ENCODE assay signal across 1 cellular context in genomic region chr16:84593825-84594724, GRCh38.
TF ChIP-seq lines count a peak whose summit lies in the region.

No MANE protein-coding gene starts in this region.

TF ChIP-seq in K562, 482 proteins besides CTCF, POLR2A, EP300 and RAD21 (continued from another document and continues in another):
- TF ChIP-seq ARID3A (IDR thresholded peaks at IDR 0.05; ENCODE audit: borderline replicate concordance, low read depth, low read length) (no peak), COPS2 (conservative IDR thresholded peaks at IDR 0.05) (no peak), ZC3H11A (IDR thresholded peaks at IDR 0.05; ENCODE audit: low read depth, low read length) (no peak), ZFX (CRISPR knock-in tag; IDR thresholded peaks at IDR 0.05) (0 out of 2 replicates have a peak, but pooled peaks have one; percentile 8), SRSF9 (IDR thresholded peaks at IDR 0.05; ENCODE audit: borderline replicate concordance, low read depth, low read length) (no peak), GTF2A2 (tag; IDR thresholded peaks at IDR 0.05) (no peak), ZNF57 (CRISPR knock-in tag; IDR thresholded peaks at IDR 0.05) (no peak), KHSRP (IDR thresholded peaks at IDR 0.05) (no peak), MTA1 (IDR thresholded peaks at IDR 0.05; ENCODE audit: borderline replicate concordance) (peak; percentile 87), ZNF717 (CRISPR knock-in tag; IDR thresholded peaks at IDR 0.05) (no peak), ZNF445 (CRISPR knock-in tag; IDR thresholded peaks at IDR 0.05; ENCODE audit: low read depth) (no peak), OTX1 (CRISPR knock-in tag; IDR thresholded peaks at IDR 0.05) (peak; percentile 33; the same call in 1 of the 2 replicates), ZNF41 (CRISPR knock-in tag; conservative IDR thresholded peaks at IDR 0.05) (no peak; the same call in 1 of the 2 replicates), ASH1L (IDR thresholded peaks at IDR 0.05; ENCODE audit: borderline replicate concordance, low read depth, partially characterized antibody) (no peak), JUN (IDR thresholded peaks at IDR 0.05; ENCODE audit: borderline replicate concordance, low read depth, low read length) (0 out of 2 replicates have a peak, but pooled peaks have one; percentile 32), JUN (CRISPR knock-in tag; IDR thresholded peaks at IDR 0.05; ENCODE audit: borderline replicate concordance) (no peak), ZBTB2 (IDR thresholded peaks at IDR 0.05) (no peak; the same call in 1 of the 2 replicates), ATF7 (IDR thresholded peaks at IDR 0.05) (peak; percentile 93), PTTG1 (tag; IDR thresholded peaks at IDR 0.05; ENCODE audit: low read depth) (no peak), ZBTB1 (CRISPR knock-in tag; IDR thresholded peaks at IDR 0.05; ENCODE audit: borderline replicate concordance, low read depth) (no peak), STAT5A (IDR thresholded peaks at IDR 0.05; ENCODE audit: borderline replicate concordance, low read length) (0 out of 2 replicates have a peak, but pooled peaks have one; percentile 39), EP400 (IDR thresholded peaks at IDR 0.05) (peak; percentile 90), STAT5B (CRISPR knock-in tag; IDR thresholded peaks at IDR 0.05) (no peak), CAMTA2 (CRISPR knock-in tag; conservative IDR thresholded peaks at IDR 0.05) (no peak), TEAD2 (tag; IDR thresholded peaks at IDR 0.05) (peak; percentile 34; the same call in 1 of the 2 replicates), HDAC2 (IDR thresholded peaks at IDR 0.05) (peak; percentile 97), MAFK (IDR thresholded peaks at IDR 0.05; ENCODE audit: low read length) (no peak; the same call in 1 of the 2 replicates), ZNF518B (CRISPR knock-in tag; IDR thresholded peaks at IDR 0.05) (no peak), ZNF408 (CRISPR knock-in tag; IDR thresholded peaks at IDR 0.05; ENCODE audit: low read depth) (no peak), IRF2 (CRISPR knock-in tag; IDR thresholded peaks at IDR 0.05) (no peak), LEF1 (IDR thresholded peaks at IDR 0.05) (peak; percentile 94), THRA (IDR thresholded peaks at IDR 0.05) (no peak), MEIS2 (IDR thresholded peaks at IDR 0.05; ENCODE audit: partially characterized antibody) (peak; percentile 99), THRAP3 (IDR thresholded peaks at IDR 0.05; ENCODE audit: borderline replicate concordance) (no peak)
- TF ChIP-seq, protein P1, sequence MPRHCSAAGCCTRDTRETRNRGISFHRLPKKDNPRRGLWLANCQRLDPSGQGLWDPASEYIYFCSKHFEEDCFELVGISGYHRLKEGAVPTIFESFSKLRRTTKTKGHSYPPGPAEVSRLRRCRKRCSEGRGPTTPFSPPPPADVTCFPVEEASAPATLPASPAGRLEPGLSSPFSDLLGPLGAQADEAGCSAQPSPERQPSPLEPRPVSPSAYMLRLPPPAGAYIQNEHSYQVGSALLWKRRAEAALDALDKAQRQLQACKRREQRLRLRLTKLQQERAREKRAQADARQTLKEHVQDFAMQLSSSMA (CRISPR knock-in tag; IDR thresholded peaks at IDR 0.05), result no peak
- TF ChIP-seq, protein P2, sequence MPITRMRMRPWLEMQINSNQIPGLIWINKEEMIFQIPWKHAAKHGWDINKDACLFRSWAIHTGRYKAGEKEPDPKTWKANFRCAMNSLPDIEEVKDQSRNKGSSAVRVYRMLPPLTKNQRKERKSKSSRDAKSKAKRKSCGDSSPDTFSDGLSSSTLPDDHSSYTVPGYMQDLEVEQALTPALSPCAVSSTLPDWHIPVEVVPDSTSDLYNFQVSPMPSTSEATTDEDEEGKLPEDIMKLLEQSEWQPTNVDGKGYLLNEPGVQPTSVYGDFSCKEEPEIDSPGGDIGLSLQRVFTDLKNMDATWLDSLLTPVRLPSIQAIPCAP (CRISPR knock-in tag; IDR thresholded peaks at IDR 0.05; ENCODE audit: borderline replicate concordance), result no peak
- TF ChIP-seq, protein P3, sequence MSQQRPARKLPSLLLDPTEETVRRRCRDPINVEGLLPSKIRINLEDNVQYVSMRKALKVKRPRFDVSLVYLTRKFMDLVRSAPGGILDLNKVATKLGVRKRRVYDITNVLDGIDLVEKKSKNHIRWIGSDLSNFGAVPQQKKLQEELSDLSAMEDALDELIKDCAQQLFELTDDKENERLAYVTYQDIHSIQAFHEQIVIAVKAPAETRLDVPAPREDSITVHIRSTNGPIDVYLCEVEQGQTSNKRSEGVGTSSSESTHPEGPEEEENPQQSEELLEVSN (IDR thresholded peaks at IDR 0.05; ENCODE audit: borderline replicate concordance in 1 of 2, extremely low read depth in 1 of 2, insufficient read depth in 1 of 2, insufficient read length in 1 of 2, low read depth in 1 of 2, low read length in 1 of 2, poor library complexity in 1 of 2, severe bottlenecking in 1 of 2), result peak in 1 of 2 experiments; percentile 55
- TF ChIP-seq, protein P4, sequence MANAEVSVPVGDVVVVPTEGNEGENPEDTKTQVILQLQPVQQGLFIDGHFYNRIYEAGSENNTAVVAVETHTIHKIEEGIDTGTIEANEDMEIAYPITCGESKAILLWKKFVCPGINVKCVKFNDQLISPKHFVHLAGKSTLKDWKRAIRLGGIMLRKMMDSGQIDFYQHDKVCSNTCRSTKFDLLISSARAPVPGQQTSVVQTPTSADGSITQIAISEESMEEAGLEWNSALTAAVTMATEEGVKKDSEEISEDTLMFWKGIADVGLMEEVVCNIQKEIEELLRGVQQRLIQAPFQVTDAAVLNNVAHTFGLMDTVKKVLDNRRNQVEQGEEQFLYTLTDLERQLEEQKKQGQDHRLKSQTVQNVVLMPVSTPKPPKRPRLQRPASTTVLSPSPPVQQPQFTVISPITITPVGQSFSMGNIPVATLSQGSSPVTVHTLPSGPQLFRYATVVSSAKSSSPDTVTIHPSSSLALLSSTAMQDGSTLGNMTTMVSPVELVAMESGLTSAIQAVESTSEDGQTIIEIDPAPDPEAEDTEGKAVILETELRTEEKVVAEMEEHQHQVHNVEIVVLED (CRISPR knock-in tag; IDR thresholded peaks at IDR 0.05), result no peak; the same call in 1 of the 2 replicates
- TF ChIP-seq, protein P5, sequence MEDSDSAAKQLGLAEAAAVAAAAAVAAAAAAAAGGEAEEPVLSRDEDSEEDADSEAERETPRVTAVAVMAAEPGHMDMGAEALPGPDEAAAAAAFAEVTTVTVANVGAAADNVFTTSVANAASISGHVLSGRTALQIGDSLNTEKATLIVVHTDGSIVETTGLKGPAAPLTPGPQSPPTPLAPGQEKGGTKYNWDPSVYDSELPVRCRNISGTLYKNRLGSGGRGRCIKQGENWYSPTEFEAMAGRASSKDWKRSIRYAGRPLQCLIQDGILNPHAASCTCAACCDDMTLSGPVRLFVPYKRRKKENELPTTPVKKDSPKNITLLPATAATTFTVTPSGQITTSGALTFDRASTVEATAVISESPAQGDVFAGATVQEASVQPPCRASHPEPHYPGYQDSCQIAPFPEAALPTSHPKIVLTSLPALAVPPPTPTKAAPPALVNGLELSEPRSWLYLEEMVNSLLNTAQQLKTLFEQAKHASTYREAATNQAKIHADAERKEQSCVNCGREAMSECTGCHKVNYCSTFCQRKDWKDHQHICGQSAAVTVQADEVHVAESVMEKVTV (CRISPR knock-in tag; IDR thresholded peaks at IDR 0.05), result peak; percentile 29; the same call in 1 of the 2 replicates
- TF ChIP-seq, protein P6, sequence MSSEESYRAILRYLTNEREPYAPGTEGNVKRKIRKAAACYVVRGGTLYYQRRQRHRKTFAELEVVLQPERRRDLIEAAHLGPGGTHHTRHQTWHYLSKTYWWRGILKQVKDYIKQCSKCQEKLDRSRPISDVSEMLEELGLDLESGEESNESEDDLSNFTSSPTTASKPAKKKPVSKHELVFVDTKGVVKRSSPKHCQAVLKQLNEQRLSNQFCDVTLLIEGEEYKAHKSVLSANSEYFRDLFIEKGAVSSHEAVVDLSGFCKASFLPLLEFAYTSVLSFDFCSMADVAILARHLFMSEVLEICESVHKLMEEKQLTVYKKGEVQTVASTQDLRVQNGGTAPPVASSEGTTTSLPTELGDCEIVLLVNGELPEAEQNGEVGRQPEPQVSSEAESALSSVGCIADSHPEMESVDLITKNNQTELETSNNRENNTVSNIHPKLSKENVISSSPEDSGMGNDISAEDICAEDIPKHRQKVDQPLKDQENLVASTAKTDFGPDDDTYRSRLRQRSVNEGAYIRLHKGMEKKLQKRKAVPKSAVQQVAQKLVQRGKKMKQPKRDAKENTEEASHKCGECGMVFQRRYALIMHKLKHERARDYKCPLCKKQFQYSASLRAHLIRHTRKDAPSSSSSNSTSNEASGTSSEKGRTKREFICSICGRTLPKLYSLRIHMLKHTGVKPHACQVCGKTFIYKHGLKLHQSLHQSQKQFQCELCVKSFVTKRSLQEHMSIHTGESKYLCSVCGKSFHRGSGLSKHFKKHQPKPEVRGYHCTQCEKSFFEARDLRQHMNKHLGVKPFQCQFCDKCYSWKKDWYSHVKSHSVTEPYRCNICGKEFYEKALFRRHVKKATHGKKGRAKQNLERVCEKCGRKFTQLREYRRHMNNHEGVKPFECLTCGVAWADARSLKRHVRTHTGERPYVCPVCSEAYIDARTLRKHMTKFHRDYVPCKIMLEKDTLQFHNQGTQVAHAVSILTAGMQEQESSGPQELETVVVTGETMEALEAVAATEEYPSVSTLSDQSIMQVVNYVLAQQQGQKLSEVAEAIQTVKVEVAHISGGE (CRISPR knock-in tag; IDR thresholded peaks at IDR 0.05), result peak in 1 of 3 experiments; percentile 74; a peak in 2 of 6 replicates
- TF ChIP-seq, protein P7, sequence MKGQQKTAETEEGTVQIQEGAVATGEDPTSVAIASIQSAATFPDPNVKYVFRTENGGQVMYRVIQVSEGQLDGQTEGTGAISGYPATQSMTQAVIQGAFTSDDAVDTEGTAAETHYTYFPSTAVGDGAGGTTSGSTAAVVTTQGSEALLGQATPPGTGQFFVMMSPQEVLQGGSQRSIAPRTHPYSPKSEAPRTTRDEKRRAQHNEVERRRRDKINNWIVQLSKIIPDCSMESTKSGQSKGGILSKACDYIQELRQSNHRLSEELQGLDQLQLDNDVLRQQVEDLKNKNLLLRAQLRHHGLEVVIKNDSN (CRISPR knock-in tag; IDR thresholded peaks at IDR 0.05), result peak; percentile 42; the same call in 1 of the 2 replicates
